10 cellular contexts compared by ENCODE assay signal in genomic region chr4:10118355-10119004, GRCh38. TPM values are rescaled to one million over a fixed set of nuclear protein-coding genes. Genes with fewer than 3 reads are reported as not detected.
DNase-seq lines count a peak whose midpoint lies in the region; ATAC-seq and TF ChIP-seq lines count a peak whose summit lies in the region.
"Had no signal": no experiment of that assay in that cellular context is flagged by ENCODE, and none has a peak within 500 bp of the region (broad histone marks: within the 10 kb centered on the region; RNA-seq: fewer than 3 reads in every experiment).

No MANE protein-coding gene starts in this region.

- in situ Hi-C loops in GM13976 (cut with MboI; ENCODE audit: low sequenced_read_pairs, unreplicated experiment): no loop called here

- peaks cover 45% of the 10 kb centered on the region for H3K36me3 Mint-ChIP-seq in effector memory CD8-positive, alpha-beta T cell (ENCODE audit: insufficient read depth)
- H3K36me3 Mint-ChIP-seq in stimulated activated effector memory CD8-positive, alpha-beta T cell treated with anti-CD3 and anti-CD28 coated beads, Interleukin-12 subunit alpha, Interleukin-12 subunit beta, amount 100 ng/mL, for 72 hours: peaks cover 41% of the 10 kb centered on the region

- H3K4me3 ChIP-seq in Karpas-422 (ENCODE audit: low read length): no peak overlapping the region

- H3K27ac ChIP-seq in Karpas-422 (ENCODE audit: low read length) (no peak overlapping the region), caudate nucleus (ENCODE audit: low read depth, low read length) (no peak overlapping the region)

- H3K9me3 ChIP-seq in Karpas-422 (ENCODE audit: low read length): no peaks in the 10 kb centered on the region

- peaks cover 29 to 31% of the 10 kb centered on the region in 2 donors for H3K4me1 Mint-ChIP-seq in effector memory CD8-positive, alpha-beta T cell (ENCODE audit: low read depth in 2 of 2)
- peaks cover 43% of the 10 kb centered on the region for H3K4me1 Mint-ChIP-seq in stimulated activated effector memory CD8-positive, alpha-beta T cell treated with anti-CD3 and anti-CD28 coated beads, Interleukin-12 subunit alpha, Interleukin-12 subunit beta, amount 100 ng/mL, for 72 hours

- no peaks in the 10 kb centered on the region for H3K9me2 ChIP-seq in Karpas-422 (replicated peaks; ENCODE audit: insufficient read depth, low read length)

- no peaks in the 10 kb centered on the region for H3K27me3 Mint-ChIP-seq in effector memory CD8-positive, alpha-beta T cell

- H3K4me2 ChIP-seq in Karpas-422 (ENCODE audit: low read depth, low read length, poor library complexity, severe bottlenecking): peak overlapping the region; percentile 86

- DNase-seq in GM13976 (ENCODE audit: low spot score) (peak; percentile 24), Karpas-422 (peak; percentile 44), NCI-H226 (no peak), midbrain (lab: John Stamatoyannopoulos, UW) (no peak), caudate nucleus (lab: John Stamatoyannopoulos, UW) (no peak)
- DNase-seq in effector memory CD8-positive, alpha-beta T cell: no peak
- no peak for DNase-seq in stimulated activated effector memory CD8-positive, alpha-beta T cell treated with anti-CD3 and anti-CD28 coated beads, Interleukin-12 subunit alpha, Interleukin-12 subunit beta, amount 100 ng/mL, for 72 hours (ENCODE audit: low spot score in 2 of 2)
- DNase-seq: NCI-H69; stimulated activated CD8-positive, alpha-beta memory T cell treated with anti-CD3 and anti-CD28 coated beads, Interleukin-4, amount 100 ng/mL, for 48 hours had no signal

- H3K36me3 ChIP-seq in Karpas-422 (ENCODE audit: insufficient read depth, low read length): peaks cover 17% of the 10 kb centered on the region

- TF ChIP-seq CTCF in GM13976 (IDR thresholded peaks at IDR 0.05; ENCODE audit: borderline replicate concordance, control extremely low read depth, extremely low read depth, insufficient read depth, missing control alignments): no peak

- H3K4me1 ChIP-seq in Karpas-422 (ENCODE audit: low read length): peaks cover 36% of the 10 kb centered on the region

- H3K4me3 Mint-ChIP-seq in effector memory CD8-positive, alpha-beta T cell: peak overlapping the region; percentile 92 to 97
- H3K4me3 Mint-ChIP-seq in stimulated activated effector memory CD8-positive, alpha-beta T cell treated with anti-CD3 and anti-CD28 coated beads, Interleukin-12 subunit alpha, Interleukin-12 subunit beta, amount 100 ng/mL, for 72 hours: peak overlapping the region; percentile 96

- H4K20me1 ChIP-seq in Karpas-422 (ENCODE audit: insufficient read depth, low read depth, low read length): peaks cover 22% of the 10 kb centered on the region

- no peak overlapping the region for H3K9ac ChIP-seq in Karpas-422 (ENCODE audit: low read length)

- H3K27me3 ChIP-seq in Karpas-422 (ENCODE audit: low read length): no peaks in the 10 kb centered on the region

- H3K79me2 ChIP-seq in Karpas-422 (ENCODE audit: low read length): peaks cover 28% of the 10 kb centered on the region

- no peak overlapping the region for H2AFZ ChIP-seq in Karpas-422 (ENCODE audit: low read length)

- no peaks in the 10 kb centered on the region for H3K9me3 Mint-ChIP-seq in effector memory CD8-positive, alpha-beta T cell
- no peaks in the 10 kb centered on the region for H3K9me3 Mint-ChIP-seq in stimulated activated effector memory CD8-positive, alpha-beta T cell treated with anti-CD3 and anti-CD28 coated beads, Interleukin-12 subunit alpha, Interleukin-12 subunit beta, amount 100 ng/mL, for 72 hours

- peak overlapping the region; percentile 97 to 99 for H3K27ac Mint-ChIP-seq in effector memory CD8-positive, alpha-beta T cell
- peak overlapping the region; percentile 98 for H3K27ac Mint-ChIP-seq in stimulated activated effector memory CD8-positive, alpha-beta T cell treated with anti-CD3 and anti-CD28 coated beads, Interleukin-12 subunit alpha, Interleukin-12 subunit beta, amount 100 ng/mL, for 72 hours

- no peak for ATAC-seq in effector memory CD8-positive, alpha-beta T cell (replicated peaks)
- ATAC-seq in stimulated activated effector memory CD8-positive, alpha-beta T cell treated with anti-CD3 and anti-CD28 coated beads, Interleukin-12 subunit alpha, Interleukin-12 subunit beta, amount 100 ng/mL, for 72 hours: no peak
- ATAC-seq in HG02588 (IDR thresholded peaks at IDR 0.05; ENCODE audit: unreplicated experiment): no peak

RNA-seq across cellular contexts. Expression of gene WDR1, which starts 1.9 kb away (rescaled TPM):
- 67.5 and 116 TPM in 2 replicates for total RNA-seq in Karpas-422 (2014; rRNA removed; shearing (Covaris generic); ENCODE audit: low replicate concordance)

Comparison
In these comparisons a context has a peak if more than half of its experiments do, and no peak if none do; other contexts are left out.
1. DNase-seq: peak in GM13976 (single experiment) and Karpas-422 (single experiment); none in effector memory CD8-positive, alpha-beta T cell (0 of 3), stimulated activated effector memory CD8-positive, alpha-beta T cell treated with anti-CD3 and anti-CD28 coated beads, Interleukin-12 subunit alpha, Interleukin-12 subunit beta, amount 100 ng/mL, for 72 hours (0 of 2), NCI-H226 (single experiment), midbrain (single experiment) and caudate nucleus (0 of 61).